Comparison of ENCODE assay signal across 1 cellular context in genomic region chr1:183471748-183472487, GRCh38.
A peak's percentile ranks its signal among the peaks of the same experiment; 100 is the strongest.
TF ChIP-seq lines count a peak whose summit lies in the region.

No MANE protein-coding gene starts in this region.

TF ChIP-seq in K562, 482 proteins besides CTCF, POLR2A, EP300 and RAD21 (continued from another document and continues in another):
- TF ChIP-seq PRMT5 (CRISPR knock-in tag; IDR thresholded peaks at IDR 0.05) (no peak), GTF2E2 (tag; IDR thresholded peaks at IDR 0.05) (peak; percentile 48; the same call in 1 of the 2 replicates), TEAD4 (IDR thresholded peaks at IDR 0.05; ENCODE audit: low read length) (peak; percentile 62; the same call in 1 of the 2 replicates), TEAD4 (CRISPR knock-in tag; IDR thresholded peaks at IDR 0.05; ENCODE audit: borderline replicate concordance) (no peak), NEUROD1 (IDR thresholded peaks at IDR 0.05; ENCODE audit: borderline replicate concordance, low read depth, low read length, partially characterized antibody) (peak; percentile 94), EHMT2 (IDR thresholded peaks at IDR 0.05) (peak; percentile 91), HSF4 (CRISPR knock-in tag; IDR thresholded peaks at IDR 0.05; ENCODE audit: borderline replicate concordance) (no peak), TAF7 (tag; IDR thresholded peaks at IDR 0.05) (peak; percentile 80), E2F1 (CRISPR knock-in tag; IDR thresholded peaks at IDR 0.05) (no peak; the same call in 1 of the 2 replicates), ZNF589 (CRISPR knock-in tag; IDR thresholded peaks at IDR 0.05; ENCODE audit: low read depth) (no peak), MYC (IDR thresholded peaks at IDR 0.05; ENCODE audit: low read depth, low read length) (peak; percentile 69), MYC (CRISPR knock-in tag; IDR thresholded peaks at IDR 0.05; ENCODE audit: borderline replicate concordance, low read depth) (peak; percentile 91), ZNF24 (IDR thresholded peaks at IDR 0.05) (peak; percentile 24; the same call in 1 of the 2 replicates), ARID1B (IDR thresholded peaks at IDR 0.05) (peak; percentile 56), MTA1 (IDR thresholded peaks at IDR 0.05; ENCODE audit: borderline replicate concordance) (peak; percentile 41), RHOXF2B (CRISPR knock-in tag; conservative IDR thresholded peaks at IDR 0.05) (peak; percentile 80), ZBTB34 (CRISPR knock-in tag; IDR thresholded peaks at IDR 0.05) (no peak), DACH1 (IDR thresholded peaks at IDR 0.05; ENCODE audit: partially characterized antibody) (no peak), ADNP (tag; IDR thresholded peaks at IDR 0.05) (no peak), HDAC3 (IDR thresholded peaks at IDR 0.05; ENCODE audit: borderline replicate concordance, partially characterized antibody) (peak; percentile 90), SNIP1 (IDR thresholded peaks at IDR 0.05; ENCODE audit: low read depth) (peak; percentile 52), BHLHE40 (IDR thresholded peaks at IDR 0.05; ENCODE audit: low read length) (peak; percentile 62), TGIF2 (CRISPR knock-in tag; IDR thresholded peaks at IDR 0.05) (no peak), ZKSCAN8 (CRISPR knock-in tag; IDR thresholded peaks at IDR 0.05) (no peak), RBM22 (IDR thresholded peaks at IDR 0.05; ENCODE audit: low read depth, low read length, poor library complexity, severe bottlenecking) (no peak), MYNN (IDR thresholded peaks at IDR 0.05) (peak; percentile 97; the same call in 1 of the 2 replicates), MYNN (CRISPR knock-in tag; IDR thresholded peaks at IDR 0.05) (no peak), CGGBP1 (CRISPR knock-in tag; IDR thresholded peaks at IDR 0.05) (0 out of 2 replicates have a peak, but pooled peaks have one; percentile 80), TCF3 (CRISPR knock-in tag; IDR thresholded peaks at IDR 0.05) (peak; percentile 22; the same call in 1 of the 2 replicates), TCF7L2 (IDR thresholded peaks at IDR 0.05; ENCODE audit: low read depth, low read length) (no peak), HDGF (IDR thresholded peaks at IDR 0.05) (no peak), SMAD1 (IDR thresholded peaks at IDR 0.05; ENCODE audit: low read depth, low read length, partially characterized antibody) (no peak), ETV5 (CRISPR knock-in tag; IDR thresholded peaks at IDR 0.05; ENCODE audit: low read depth) (peak; percentile 74; the same call in 1 of the 2 replicates), SOX6 (IDR thresholded peaks at IDR 0.05) (peak; percentile 71), MYBL2 (IDR thresholded peaks at IDR 0.05; ENCODE audit: low read depth) (0 out of 2 replicates have a peak, but pooled peaks have one; percentile 37), MYBL2 (CRISPR knock-in tag; IDR thresholded peaks at IDR 0.05; ENCODE audit: borderline replicate concordance) (no peak), SRF (CRISPR knock-in tag; IDR thresholded peaks at IDR 0.05) (0 out of 4 replicates have a peak, but pooled peaks have one; percentile 18 to 22), SMARCB1 (IDR thresholded peaks at IDR 0.05; ENCODE audit: insufficient read length, low read depth) (no peak), ZSCAN32 (CRISPR knock-in tag; IDR thresholded peaks at IDR 0.05) (peak; percentile 66; the same call in 1 of the 2 replicates), ZC3H8 (IDR thresholded peaks at IDR 0.05) (peak; percentile 91; the same call in 1 of the 2 replicates), SIN3B (IDR thresholded peaks at IDR 0.05; ENCODE audit: low read depth) (peak; percentile 98), ZNF780A (CRISPR knock-in tag; IDR thresholded peaks at IDR 0.05) (no peak), ZNF212 (CRISPR knock-in tag; IDR thresholded peaks at IDR 0.05) (no peak), IRF2 (CRISPR knock-in tag; IDR thresholded peaks at IDR 0.05) (no peak), ZNF316 (IDR thresholded peaks at IDR 0.05) (no peak)
- TF ChIP-seq, protein P1, sequence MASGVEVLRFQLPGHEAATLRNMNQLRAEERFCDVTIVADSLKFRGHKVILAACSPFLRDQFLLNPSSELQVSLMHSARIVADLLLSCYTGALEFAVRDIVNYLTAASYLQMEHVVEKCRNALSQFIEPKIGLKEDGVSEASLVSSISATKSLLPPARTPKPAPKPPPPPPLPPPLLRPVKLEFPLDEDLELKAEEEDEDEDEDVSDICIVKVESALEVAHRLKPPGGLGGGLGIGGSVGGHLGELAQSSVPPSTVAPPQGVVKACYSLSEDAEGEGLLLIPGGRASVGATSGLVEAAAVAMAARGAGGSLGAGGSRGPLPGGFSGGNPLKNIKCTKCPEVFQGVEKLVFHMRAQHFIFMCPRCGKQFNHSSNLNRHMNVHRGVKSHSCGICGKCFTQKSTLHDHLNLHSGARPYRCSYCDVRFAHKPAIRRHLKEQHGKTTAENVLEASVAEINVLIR (CRISPR knock-in tag; IDR thresholded peaks at IDR 0.05), result peak; percentile 47; the same call in 1 of the 2 replicates
- TF ChIP-seq, protein P2, sequence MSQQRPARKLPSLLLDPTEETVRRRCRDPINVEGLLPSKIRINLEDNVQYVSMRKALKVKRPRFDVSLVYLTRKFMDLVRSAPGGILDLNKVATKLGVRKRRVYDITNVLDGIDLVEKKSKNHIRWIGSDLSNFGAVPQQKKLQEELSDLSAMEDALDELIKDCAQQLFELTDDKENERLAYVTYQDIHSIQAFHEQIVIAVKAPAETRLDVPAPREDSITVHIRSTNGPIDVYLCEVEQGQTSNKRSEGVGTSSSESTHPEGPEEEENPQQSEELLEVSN (IDR thresholded peaks at IDR 0.05; ENCODE audit: borderline replicate concordance in 1 of 2, extremely low read depth in 1 of 2, insufficient read depth in 1 of 2, insufficient read length in 1 of 2, low read depth in 1 of 2, low read length in 1 of 2, poor library complexity in 1 of 2, severe bottlenecking in 1 of 2), result peak; percentile 88 to 90
- TF ChIP-seq, protein P3, sequence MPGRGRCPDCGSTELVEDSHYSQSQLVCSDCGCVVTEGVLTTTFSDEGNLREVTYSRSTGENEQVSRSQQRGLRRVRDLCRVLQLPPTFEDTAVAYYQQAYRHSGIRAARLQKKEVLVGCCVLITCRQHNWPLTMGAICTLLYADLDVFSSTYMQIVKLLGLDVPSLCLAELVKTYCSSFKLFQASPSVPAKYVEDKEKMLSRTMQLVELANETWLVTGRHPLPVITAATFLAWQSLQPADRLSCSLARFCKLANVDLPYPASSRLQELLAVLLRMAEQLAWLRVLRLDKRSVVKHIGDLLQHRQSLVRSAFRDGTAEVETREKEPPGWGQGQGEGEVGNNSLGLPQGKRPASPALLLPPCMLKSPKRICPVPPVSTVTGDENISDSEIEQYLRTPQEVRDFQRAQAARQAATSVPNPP (IDR thresholded peaks at IDR 0.05; ENCODE audit: borderline replicate concordance, insufficient read depth, insufficient read length), result no peak
- TF ChIP-seq, protein P4, sequence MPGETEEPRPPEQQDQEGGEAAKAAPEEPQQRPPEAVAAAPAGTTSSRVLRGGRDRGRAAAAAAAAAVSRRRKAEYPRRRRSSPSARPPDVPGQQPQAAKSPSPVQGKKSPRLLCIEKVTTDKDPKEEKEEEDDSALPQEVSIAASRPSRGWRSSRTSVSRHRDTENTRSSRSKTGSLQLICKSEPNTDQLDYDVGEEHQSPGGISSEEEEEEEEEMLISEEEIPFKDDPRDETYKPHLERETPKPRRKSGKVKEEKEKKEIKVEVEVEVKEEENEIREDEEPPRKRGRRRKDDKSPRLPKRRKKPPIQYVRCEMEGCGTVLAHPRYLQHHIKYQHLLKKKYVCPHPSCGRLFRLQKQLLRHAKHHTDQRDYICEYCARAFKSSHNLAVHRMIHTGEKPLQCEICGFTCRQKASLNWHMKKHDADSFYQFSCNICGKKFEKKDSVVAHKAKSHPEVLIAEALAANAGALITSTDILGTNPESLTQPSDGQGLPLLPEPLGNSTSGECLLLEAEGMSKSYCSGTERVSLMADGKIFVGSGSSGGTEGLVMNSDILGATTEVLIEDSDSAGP (CRISPR knock-in tag; IDR thresholded peaks at IDR 0.05), result peak; percentile 54; the same call in 1 of the 2 replicates
- TF ChIP-seq, protein P5, sequence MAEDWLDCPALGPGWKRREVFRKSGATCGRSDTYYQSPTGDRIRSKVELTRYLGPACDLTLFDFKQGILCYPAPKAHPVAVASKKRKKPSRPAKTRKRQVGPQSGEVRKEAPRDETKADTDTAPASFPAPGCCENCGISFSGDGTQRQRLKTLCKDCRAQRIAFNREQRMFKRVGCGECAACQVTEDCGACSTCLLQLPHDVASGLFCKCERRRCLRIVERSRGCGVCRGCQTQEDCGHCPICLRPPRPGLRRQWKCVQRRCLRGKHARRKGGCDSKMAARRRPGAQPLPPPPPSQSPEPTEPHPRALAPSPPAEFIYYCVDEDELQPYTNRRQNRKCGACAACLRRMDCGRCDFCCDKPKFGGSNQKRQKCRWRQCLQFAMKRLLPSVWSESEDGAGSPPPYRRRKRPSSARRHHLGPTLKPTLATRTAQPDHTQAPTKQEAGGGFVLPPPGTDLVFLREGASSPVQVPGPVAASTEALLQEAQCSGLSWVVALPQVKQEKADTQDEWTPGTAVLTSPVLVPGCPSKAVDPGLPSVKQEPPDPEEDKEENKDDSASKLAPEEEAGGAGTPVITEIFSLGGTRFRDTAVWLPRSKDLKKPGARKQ (CRISPR knock-in tag; IDR thresholded peaks at IDR 0.05), result no peak
- TF ChIP-seq, protein P6, sequence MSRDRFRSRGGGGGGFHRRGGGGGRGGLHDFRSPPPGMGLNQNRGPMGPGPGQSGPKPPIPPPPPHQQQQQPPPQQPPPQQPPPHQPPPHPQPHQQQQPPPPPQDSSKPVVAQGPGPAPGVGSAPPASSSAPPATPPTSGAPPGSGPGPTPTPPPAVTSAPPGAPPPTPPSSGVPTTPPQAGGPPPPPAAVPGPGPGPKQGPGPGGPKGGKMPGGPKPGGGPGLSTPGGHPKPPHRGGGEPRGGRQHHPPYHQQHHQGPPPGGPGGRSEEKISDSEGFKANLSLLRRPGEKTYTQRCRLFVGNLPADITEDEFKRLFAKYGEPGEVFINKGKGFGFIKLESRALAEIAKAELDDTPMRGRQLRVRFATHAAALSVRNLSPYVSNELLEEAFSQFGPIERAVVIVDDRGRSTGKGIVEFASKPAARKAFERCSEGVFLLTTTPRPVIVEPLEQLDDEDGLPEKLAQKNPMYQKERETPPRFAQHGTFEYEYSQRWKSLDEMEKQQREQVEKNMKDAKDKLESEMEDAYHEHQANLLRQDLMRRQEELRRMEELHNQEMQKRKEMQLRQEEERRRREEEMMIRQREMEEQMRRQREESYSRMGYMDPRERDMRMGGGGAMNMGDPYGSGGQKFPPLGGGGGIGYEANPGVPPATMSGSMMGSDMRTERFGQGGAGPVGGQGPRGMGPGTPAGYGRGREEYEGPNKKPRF (IDR thresholded peaks at IDR 0.05; ENCODE audit: low read depth, low read length), result no peak
- TF ChIP-seq, protein P7, sequence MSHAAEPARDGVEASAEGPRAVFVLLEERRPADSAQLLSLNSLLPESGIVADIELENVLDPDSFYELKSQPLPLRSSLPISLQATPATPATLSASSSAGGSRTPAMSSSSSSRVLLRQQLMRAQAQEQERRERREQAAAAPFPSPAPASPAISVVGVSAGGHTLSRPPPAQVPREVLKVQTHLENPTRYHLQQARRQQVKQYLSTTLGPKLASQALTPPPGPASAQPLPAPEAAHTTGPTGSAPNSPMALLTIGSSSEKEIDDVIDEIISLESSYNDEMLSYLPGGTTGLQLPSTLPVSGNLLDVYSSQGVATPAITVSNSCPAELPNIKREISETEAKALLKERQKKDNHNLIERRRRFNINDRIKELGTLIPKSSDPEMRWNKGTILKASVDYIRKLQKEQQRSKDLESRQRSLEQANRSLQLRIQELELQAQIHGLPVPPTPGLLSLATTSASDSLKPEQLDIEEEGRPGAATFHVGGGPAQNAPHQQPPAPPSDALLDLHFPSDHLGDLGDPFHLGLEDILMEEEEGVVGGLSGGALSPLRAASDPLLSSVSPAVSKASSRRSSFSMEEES (CRISPR knock-in tag; IDR thresholded peaks at IDR 0.05), result peak; percentile 4; the same call in 1 of the 2 replicates
